In the genomic region with DNA sequence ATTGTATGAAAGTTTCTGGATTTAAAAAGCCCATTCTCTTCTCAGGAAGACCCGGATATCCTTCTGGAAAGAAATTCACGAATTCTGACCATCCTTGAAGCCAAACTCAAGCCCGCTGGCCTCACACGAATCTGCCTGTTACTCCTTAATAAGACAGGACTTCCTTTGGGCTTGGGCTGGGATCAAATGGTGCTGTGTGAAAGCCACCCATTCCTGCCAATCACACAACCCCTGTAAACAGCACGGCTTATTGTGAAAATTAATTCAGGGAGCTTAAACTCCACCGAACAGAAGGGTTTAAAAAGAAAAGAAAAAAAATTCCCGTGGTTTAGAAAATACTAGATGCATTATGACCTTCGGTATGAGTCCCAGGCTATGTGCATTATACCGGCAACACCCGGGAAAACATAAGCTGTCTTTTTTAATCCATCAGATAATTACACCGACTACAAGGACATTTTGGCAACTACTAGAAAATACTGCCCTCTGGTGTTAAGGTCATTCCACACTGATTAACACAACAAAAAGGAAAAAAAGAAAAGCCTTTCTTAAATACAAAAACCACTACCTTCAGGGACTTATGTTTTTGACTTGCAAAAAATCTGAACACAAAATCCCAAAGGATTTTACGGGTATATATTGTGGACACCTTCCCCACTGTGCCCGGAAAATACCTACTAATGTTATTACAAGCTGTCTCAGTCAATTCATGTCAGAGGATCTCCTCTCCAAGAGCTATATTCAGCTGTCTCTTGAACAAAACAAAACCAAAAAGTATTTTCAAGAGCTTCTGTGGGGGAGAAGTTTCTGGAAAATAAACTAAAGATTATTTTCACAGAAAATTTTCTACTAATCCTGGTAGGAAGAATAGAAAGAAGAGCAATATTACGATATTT, we compare ENCODE assay signal across 8 cellular contexts.
DNase-seq lines count a peak whose midpoint lies in the region; ATAC-seq, FAIRE-seq and TF ChIP-seq lines count a peak whose summit lies in the region.

No MANE protein-coding gene starts in this region.

- H3K9ac ChIP-seq in HUES64 (ENCODE audit: low read depth, low read length), result no peak overlapping the region
- H3K9ac ChIP-seq in NT2/D1 (ENCODE audit: insufficient read length, low read depth), result no peak overlapping the region

- H3K9me3 ChIP-seq in HUES64 (ENCODE audit: insufficient read depth, low read depth, low read length), result no peaks in the 10 kb centered on the region
- no peaks in the 10 kb centered on the region for H3K9me3 ChIP-seq in NT2/D1 (ENCODE audit: insufficient read depth, low read length)
- H3K9me3 ChIP-seq in left lung, result no peaks in the 10 kb centered on the region

- H3K4me3 ChIP-seq in HUES64 (ENCODE audit: low read length), result peak overlapping the region; percentile 41
- H3K4me3 ChIP-seq in NT2/D1 (ENCODE audit: insufficient read length, low read depth), result no peak overlapping the region
- no peak overlapping the region for H3K4me3 ChIP-seq in left lung

- ATAC-seq in left lung, result peak; percentile 66

- intact Hi-C loops in left lung (cut with DNase I), result no loop called here

- H3K27ac ChIP-seq in HUES64 (ENCODE audit: low read depth, low read length) (no peak overlapping the region), left lung (no peak overlapping the region)

- peak; percentile 54 for DNase-seq in Caki2 (ENCODE audit: low read depth)
- DNase-seq in NT2/D1 (ENCODE audit: low read depth, low spot score), result peak; percentile 25
- no peak for DNase-seq in left lung
- DNase-seq in stimulated activated CD8-positive, alpha-beta memory T cell treated with anti-CD3 and anti-CD28 coated beads, Interleukin-4, amount 100 ng/mL, for 48 hours, result no peak
- no peak for DNase-seq in activated gamma-delta T cell treated with Interleukin-2 at 50 U/mL for 16 hours
- DNase-seq in stimulated activated naive CD4-positive, alpha-beta T cell treated with Interleukin-2 at 50 U/mL for 16 hours (lab: John Stamatoyannopoulos, UW), result no peak

- peak; percentile 51 to 56 for TF ChIP-seq CTCF in left lung (IDR thresholded peaks at IDR 0.05)

- FAIRE-seq in colon (lab: Jason Lieb, UNC), result peak; percentile 24

- H3K4me1 ChIP-seq in HUES64 (ENCODE audit: insufficient read depth, low read length) (peaks cover 5% of the 10 kb centered on the region; the same call in 1 of the 2 replicates), NT2/D1 (ENCODE audit: insufficient read depth, insufficient read length) (no peaks in the 10 kb centered on the region), left lung (no peaks in the 10 kb centered on the region)

- H3K36me3 ChIP-seq in HUES64 (ENCODE audit: insufficient read depth, low read length) (no peaks in the 10 kb centered on the region), NT2/D1 (ENCODE audit: insufficient read depth, insufficient read length, low read length) (no peaks in the 10 kb centered on the region), left lung (no peaks in the 10 kb centered on the region)

- in situ Hi-C loops in Caki2 (cut with HindIII; ENCODE audit: low pct_unique_long_range_greater_than_20kb, low sequenced_read_pairs), result no loop called here

- WGBS in HUES64, result 30% methylated on average over 13 of the region's 14 CpGs

- H3K27me3 ChIP-seq in HUES64 (ENCODE audit: insufficient read depth, low read length), result no peaks in the 10 kb centered on the region
- H3K27me3 ChIP-seq in NT2/D1 (ENCODE audit: insufficient read depth, insufficient read length), result no peaks in the 10 kb centered on the region
- peaks cover 0 to 33% of the 10 kb centered on the region in 2 donors for H3K27me3 ChIP-seq in left lung

Comparison
In these comparisons a context has a peak if more than half of its experiments do, and no peak if none do; other contexts are left out.
1. DNase-seq: peak in Caki2 (single experiment) and NT2/D1 (single experiment); none in left lung (0 of 2), stimulated activated CD8-positive, alpha-beta memory T cell treated with anti-CD3 and anti-CD28 coated beads, Interleukin-4, amount 100 ng/mL, for 48 hours (single experiment), activated gamma-delta T cell treated with Interleukin-2 at 50 U/mL for 16 hours (single experiment) and stimulated activated naive CD4-positive, alpha-beta T cell treated with Interleukin-2 at 50 U/mL for 16 hours (single experiment).